ENCODE assay signal across 9 cellular contexts in the genomic region with DNA sequence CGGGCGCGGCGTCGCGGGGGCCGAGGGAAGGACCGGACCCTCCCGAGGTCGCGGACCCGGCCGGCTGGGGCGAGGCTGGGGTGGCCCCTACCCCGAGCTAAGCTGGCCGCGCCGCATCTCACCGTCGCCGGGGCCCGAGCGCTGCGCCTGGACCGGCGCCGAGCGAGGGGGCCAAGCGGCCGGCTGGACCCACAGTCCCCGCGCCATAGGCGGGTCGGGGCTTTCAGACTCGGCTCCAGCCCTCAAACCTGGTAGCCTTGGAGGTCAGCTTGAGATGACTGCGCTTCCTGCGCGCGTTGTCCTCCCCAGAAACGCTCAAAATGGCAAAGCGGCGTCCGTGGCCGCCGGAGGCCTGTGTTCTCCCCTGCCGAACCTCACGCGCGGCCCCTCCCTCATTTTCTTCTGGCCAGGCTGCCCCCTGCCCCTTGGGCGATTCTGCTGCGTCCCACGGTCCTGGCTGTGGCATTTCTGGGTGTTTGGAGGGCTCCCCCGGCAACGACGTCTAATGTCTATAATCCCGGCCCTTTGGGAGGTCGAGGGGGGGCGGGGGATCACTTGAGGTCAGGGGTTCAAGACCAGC. TPM values are rescaled to one million over a fixed set of nuclear protein-coding genes. Genes with fewer than 3 reads are reported as not detected.
DNase-seq lines count a peak whose midpoint lies in the region; ATAC-seq, FAIRE-seq and TF ChIP-seq lines count a peak whose summit lies in the region.
"Had no signal": no experiment of that assay in that cellular context is flagged by ENCODE, and none has a peak within 500 bp of the region (broad histone marks: within the 10 kb centered on the region; RNA-seq: fewer than 3 reads in every experiment).

No MANE protein-coding gene starts in this region.

- TF ChIP-seq POLR2A in GM12892 (IDR thresholded peaks at IDR 0.05; ENCODE audit: low read depth, low read length) = no peak

- peaks cover 11% of the 10 kb centered on the region for H3K27me3 Mint-ChIP-seq in astrocyte (ENCODE audit: low read depth, unreplicated experiment)

- peak; percentile 31 for DNase-seq in NCI-H146 (lab: John Stamatoyannopoulos, UW)
- DNase-seq in NCI-H146 treated with DMSO at 0.1 percent for 48 hours (lab: John Stamatoyannopoulos, UW; ENCODE audit: unreplicated experiment) = no peak
- no peak for DNase-seq in astrocyte (ENCODE audit: low read depth)
- no peak for DNase-seq in lung (ENCODE audit: low spot score)
- DNase-seq in HuH-7.5 (ENCODE audit: low spot score) = no peak
- DNase-seq in GM12892 (ENCODE audit: insufficient read length) = no peak
- no peak for DNase-seq in urothelium cell line (ENCODE audit: low spot score)

- H3K4me1 Mint-ChIP-seq in astrocyte (ENCODE audit: low read depth, unreplicated experiment) = peaks cover 20% of the 10 kb centered on the region

- 6 to 8% methylated on average over 57 to 58 of the region's 58 CpGs for WGBS in lung, 2 donors

- H3K27ac ChIP-seq in astrocyte (ENCODE audit: low read depth, low read length) (peak overlapping the region; percentile 36), lung (ENCODE audit: low read depth in 1 of 2, low read length in 1 of 2) (peak overlapping the region; percentile 59 to 80)

- H2AFZ ChIP-seq in astrocyte (ENCODE audit: low read depth, low read length) = peak overlapping the region; percentile 93

- H3K4me2 ChIP-seq in astrocyte (ENCODE audit: low read length) = peak overlapping the region; percentile 90

- no peaks in the 10 kb centered on the region for H3K27me3 ChIP-seq in astrocyte (ENCODE audit: insufficient read depth, low read length)
- no peaks in the 10 kb centered on the region for H3K27me3 ChIP-seq in lung (ENCODE audit: control insufficient read depth, insufficient read depth)

- peak; percentile 12 for ATAC-seq in HG03342 (IDR thresholded peaks at IDR 0.05; ENCODE audit: unreplicated experiment)
- no peak for ATAC-seq in lung (ENCODE audit: insufficient read depth, low FRiP score)

- H3K36me3 Mint-ChIP-seq in astrocyte (ENCODE audit: low read depth, unreplicated experiment) = peaks cover 1% of the 10 kb centered on the region

- H3K79me2 ChIP-seq in astrocyte (ENCODE audit: insufficient read depth, low read length) = peaks cover 36% of the 10 kb centered on the region

- H3K4me3 ChIP-seq in astrocyte (ENCODE audit: insufficient read depth, low read depth, low read length) = peak overlapping the region; percentile 76
- peak overlapping the region; percentile 76 for H3K4me3 ChIP-seq in lung

- H3K27ac Mint-ChIP-seq in astrocyte (ENCODE audit: unreplicated experiment) = peak overlapping the region; percentile 84

- peaks cover 20% of the 10 kb centered on the region for H3K4me1 ChIP-seq in astrocyte (ENCODE audit: insufficient read depth, low read length)
- H3K4me1 ChIP-seq in lung (ENCODE audit: control insufficient read depth in 2 of 2, insufficient read depth in 2 of 2, low read length in 2 of 2) = peaks cover 0 to 16% of the 10 kb centered on the region in 2 donors

- H3K9me3 ChIP-seq in astrocyte (ENCODE audit: insufficient read depth, low read depth, low read length) (no peaks in the 10 kb centered on the region), lung (ENCODE audit: control insufficient read depth in 2 of 2, insufficient read depth in 1 of 2, low read length in 1 of 2) (peaks cover 0 to 5% of the 10 kb centered on the region in 2 donors)

- FAIRE-seq in astrocyte (lab: Jason Lieb, UNC) (no peak), GM12892 (lab: Jason Lieb, UNC) (no peak), urothelium cell line (lab: Jason Lieb, UNC) (no peak)

- H4K20me1 ChIP-seq in astrocyte (ENCODE audit: insufficient read depth, low read length) = peaks cover 13% of the 10 kb centered on the region

- H3K9me3 Mint-ChIP-seq in astrocyte (ENCODE audit: unreplicated experiment) = no peaks in the 10 kb centered on the region

- peak overlapping the region; percentile 91 for H3K4me3 Mint-ChIP-seq in astrocyte (ENCODE audit: unreplicated experiment)

- TF ChIP-seq CTCF in astrocyte (IDR thresholded peaks at IDR 0.05; ENCODE audit: insufficient read depth, low read depth, low read length) = no peak
- TF ChIP-seq CTCF in lung (IDR thresholded peaks at IDR 0.05; ENCODE audit: control extremely low read depth, extremely low read depth) = no peak

- H3K9ac ChIP-seq in astrocyte (ENCODE audit: low read length) = peak overlapping the region; percentile 82

- H3K36me3 ChIP-seq in astrocyte (ENCODE audit: insufficient read depth, low read length) (no peaks in the 10 kb centered on the region), lung (ENCODE audit: control insufficient read depth in 2 of 2, insufficient read depth in 2 of 2, low read length in 2 of 2) (no peaks in the 10 kb centered on the region)

RNA-seq across cellular contexts. Expression of a gene that starts 8.7 kb away (rescaled TPM):
- total RNA-seq in astrocyte (0.18 TPM in 1 of 2 replicates, not detected in the other), lung (under 1 TPM; 0.06 to 0.49 TPM)
- polyA plus RNA-seq in lung = under 1 TPM; 0.18 to 0.51 TPM
- polyA plus RNA-seq in GM12892 (2012; ENCODE audit: missing spikeins) = 0.17 TPM

RNA-seq across cellular contexts. Expression of a gene that starts 15.7 kb away (rescaled TPM):
- 53.8 and 68.7 TPM in 2 replicates for total RNA-seq in astrocyte
- 100 to 1,000 TPM in 1 of 2 donors, 10 to 100 TPM in 1; 48.0 to 236 TPM for total RNA-seq in lung
- 100 to 1,000 TPM; 220 to 436 TPM for polyA plus RNA-seq in lung
- polyA plus RNA-seq in GM12892 (2012; ENCODE audit: missing spikeins) = 114 TPM

RNA-seq across cellular contexts. Expression of a gene that starts 39.6 kb away (rescaled TPM):
- total RNA-seq in astrocyte (not detected in 2 replicates), lung (1 to 10 TPM in 1 of 2 donors, under 1 TPM in 1; 0.77 to 5.2 TPM)
- under 1 TPM; 0.12 to 0.37 TPM for polyA plus RNA-seq in lung
- not detected for polyA plus RNA-seq in GM12892 (2012; ENCODE audit: missing spikeins)

RNA-seq across cellular contexts. Expression of a gene that starts 41.6 kb away (rescaled TPM):
- total RNA-seq in astrocyte (not detected in 2 replicates), lung (not detected)
- not detected for polyA plus RNA-seq in lung
- polyA plus RNA-seq in GM12892 (2012; ENCODE audit: missing spikeins) = not detected
- polyA plus RNA-seq: adipose tissue had no signal

RNA-seq across cellular contexts. Expression of a gene that starts 43.5 kb away (rescaled TPM):
- total RNA-seq in astrocyte (69.2 and 89.0 TPM in 2 replicates), lung (10 to 100 TPM; 56.7 to 70.9 TPM)
- polyA plus RNA-seq in lung = 10 to 100 TPM; 40.3 to 56.9 TPM
- polyA plus RNA-seq in GM12892 (2012; ENCODE audit: missing spikeins) = 23.2 TPM
